Comparison of ENCODE assay signal across 24 cellular contexts in the genomic region with DNA sequence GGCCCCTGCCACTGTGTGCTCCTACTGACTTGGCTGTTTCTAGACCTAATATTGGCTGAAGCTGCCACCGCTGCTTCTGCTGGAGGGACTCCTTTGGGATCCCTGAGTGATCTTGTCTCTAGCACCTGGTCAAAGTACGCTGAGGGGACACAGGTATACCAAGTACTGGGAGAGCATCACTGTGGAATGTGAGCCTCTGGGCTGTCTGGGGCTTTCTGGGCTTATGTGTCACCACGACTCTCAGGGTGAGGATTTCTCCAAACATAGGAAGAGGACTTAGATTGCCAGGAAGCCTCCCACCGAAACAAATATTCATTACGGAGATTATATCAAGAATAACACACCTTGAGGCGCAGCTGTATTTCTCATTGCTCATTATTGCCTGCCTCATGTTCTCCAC.
"Had no signal": no experiment of that assay in that cellular context is flagged by ENCODE, and none has a peak within 500 bp of the region (broad histone marks: within the 10 kb centered on the region; RNA-seq: fewer than 3 reads in every experiment).

No MANE protein-coding gene starts in this region.

- H3K4me3 Mint-ChIP-seq: nephron progenitor cell; stimulated activated naive CD8-positive, alpha-beta T cell treated with anti-CD3 and anti-CD28 coated beads, Interleukin-15, amount 100 ng/mL, for 72 hours had no signal

- H3K9me3 Mint-ChIP-seq: naive thymus-derived CD8-positive, alpha-beta T cell; nephron progenitor cell; stimulated activated naive CD8-positive, alpha-beta T cell treated with anti-CD3 and anti-CD28 coated beads, Interleukin-15, amount 100 ng/mL, for 72 hours had no signal

- H3K27ac Mint-ChIP-seq: naive thymus-derived CD8-positive, alpha-beta T cell; nephron progenitor cell; stimulated activated naive CD8-positive, alpha-beta T cell treated with anti-CD3 and anti-CD28 coated beads, Interleukin-15, amount 100 ng/mL, for 72 hours had no signal

- H3K4me1 ChIP-seq: transverse colon had no signal

- H3K36me3 ChIP-seq: esophagus squamous epithelium, ovary, right lobe of liver, suprapubic skin, transverse colon had no signal

- H3K9me3 ChIP-seq: esophagus squamous epithelium, ovary, right lobe of liver, suprapubic skin, transverse colon had no signal

- H3K4me1 Mint-ChIP-seq: stimulated activated naive CD8-positive, alpha-beta T cell treated with anti-CD3 and anti-CD28 coated beads, Interleukin-15, amount 100 ng/mL, for 72 hours had no signal

- DNase-seq: dermis blood vessel endothelial cell; effector memory CD4-positive, alpha-beta T cell; erythroblast; esophagus squamous epithelium; head of caudate nucleus; kidney; naive thymus-derived CD8-positive, alpha-beta T cell; nephron progenitor cell; occipital lobe; ovary; posterior cingulate gyrus; retina; right lobe of liver; small intestine; stimulated activated CD4-positive, alpha-beta T cell treated with anti-CD3 and anti-CD28 coated beads, Interleukin-12 subunit alpha, Interleukin-12 subunit beta, amount 100 ng/mL, for 4 hours; stimulated activated CD4-positive, alpha-beta T cell treated with anti-CD3 and anti-CD28 coated beads, Interleukin-1b, Interleukin-23, amount 100 ng/mL, for 48 hours; stimulated activated CD4-positive, alpha-beta T cell treated with anti-CD3 and anti-CD28 coated beads, Interleukin-4, amount 100 ng/mL, for 1 hour; stimulated activated CD8-positive, alpha-beta memory T cell treated with anti-CD3 and anti-CD28 coated beads, Interleukin-4, amount 100 ng/mL, for 48 hours; stimulated activated naive CD4-positive, alpha-beta T cell; stimulated activated naive CD8-positive, alpha-beta T cell treated with anti-CD3 and anti-CD28 coated beads, Interleukin-15, amount 100 ng/mL, for 72 hours; transverse colon had no signal

- ATAC-seq: left lobe of liver; naive thymus-derived CD8-positive, alpha-beta T cell; right lobe of liver; stimulated activated naive CD8-positive, alpha-beta T cell treated with anti-CD3 and anti-CD28 coated beads, Interleukin-15, amount 100 ng/mL, for 72 hours had no signal

- H3K36me3 Mint-ChIP-seq: naive thymus-derived CD8-positive, alpha-beta T cell had no signal

- H3K4me3 ChIP-seq: coronary artery, esophagus squamous epithelium, ovary, right lobe of liver, suprapubic skin, transverse colon had no signal

- H3K27ac ChIP-seq: coronary artery, ovary, suprapubic skin, transverse colon had no signal

- H3K27me3 ChIP-seq: esophagus squamous epithelium, ovary, right lobe of liver, suprapubic skin, transverse colon had no signal
